8 cellular contexts compared by ENCODE assay signal in genomic region chr22:50600541-50600940, GRCh38. TPM values are rescaled to one million over a fixed set of nuclear protein-coding genes. Genes with fewer than 3 reads are reported as not detected.
DNase-seq lines count a peak whose midpoint lies in the region; ATAC-seq, FAIRE-seq and TF ChIP-seq lines count a peak whose summit lies in the region.

Gene MAPK8IP2 (plus strand): TSS chr22:50600793. CDS start chr22:50600819, 26 bp downstream.

- no peak within 1 kb of the TSS for H2AFZ ChIP-seq in OCI-LY7 (ENCODE audit: low read length)

- no peaks in the 10 kb centered on the region for H3K9me3 Mint-ChIP-seq in activated naive CD8-positive, alpha-beta T cell treated with anti-CD3 and anti-CD28 coated beads for 36 hours
- no peaks in the 10 kb centered on the region for H3K9me3 Mint-ChIP-seq in type B pancreatic cell

- POLR2A ChIA-PET in AG04449 (lab: Yijun Ruan, JAX): no interaction called here
- POLR2A ChIA-PET in OCI-LY7 (lab: Charles Lee): no interaction called here

- TF ChIP-seq CTCF in AG04449 (IDR thresholded peaks at IDR 0.05; ENCODE audit: insufficient read depth, low read length, missing control alignments) (no peak), kidney (IDR thresholded peaks at IDR 0.05; ENCODE audit: borderline replicate concordance, extremely low read depth, insufficient read depth) (no peak), type B pancreatic cell (conservative IDR thresholded peaks at IDR 0.05) (no peak), OCI-LY7 (conservative IDR thresholded peaks at IDR 0.05; ENCODE audit: low read length) (no peak)

- H3K36me3 Mint-ChIP-seq in activated naive CD8-positive, alpha-beta T cell treated with anti-CD3 and anti-CD28 coated beads for 36 hours: no peaks in the 10 kb centered on the region
- peaks cover 4% of the 10 kb centered on the region for H3K36me3 Mint-ChIP-seq in type B pancreatic cell

- H3K4me1 Mint-ChIP-seq in activated naive CD8-positive, alpha-beta T cell treated with anti-CD3 and anti-CD28 coated beads for 36 hours: peaks cover 7% of the 10 kb centered on the region
- peaks cover 14% of the 10 kb centered on the region for H3K4me1 Mint-ChIP-seq in type B pancreatic cell (ENCODE audit: unreplicated experiment)

- H3K4me3 Mint-ChIP-seq in activated naive CD8-positive, alpha-beta T cell treated with anti-CD3 and anti-CD28 coated beads for 36 hours: peak within 1 kb of the TSS; percentile 29
- peak within 1 kb of the TSS; percentile 90 for H3K4me3 Mint-ChIP-seq in type B pancreatic cell

- ATAC-seq in GM21360 (IDR thresholded peaks at IDR 0.05; ENCODE audit: unreplicated experiment): no peak

- no peak within 1 kb of the TSS for H3K9ac ChIP-seq in kidney (ENCODE audit: low read length in 2 of 2)

- H3K4me3 ChIP-seq in AG04449 (ENCODE audit: low read depth, low read length) (peak within 1 kb of the TSS; percentile 30), H7 (ENCODE audit: insufficient read depth, low read depth, low read length) (peak within 1 kb of the TSS; percentile 35), kidney (ENCODE audit: low read length in 2 of 2) (no peak within 1 kb of the TSS), OCI-LY7 (ENCODE audit: low read depth, low read length, poor library complexity, severe bottlenecking) (no peak within 1 kb of the TSS)

- no peaks in the 10 kb centered on the region for H3K79me2 ChIP-seq in OCI-LY7 (ENCODE audit: insufficient read depth, low read depth, low read length)

- DNase-seq in AG04449 (ENCODE audit: low read depth, low spot score): no peak
- peak; percentile 91 for DNase-seq in H7
- DNase-seq in activated naive CD8-positive, alpha-beta T cell treated with anti-CD3 and anti-CD28 coated beads for 36 hours: no peak
- DNase-seq in kidney: peak; percentile 69
- no peak for DNase-seq in type B pancreatic cell (ENCODE audit: extremely low spot score, unreplicated experiment)
- DNase-seq in inferior parietal cortex (ENCODE audit: extremely low spot score): no peak
- DNase-seq in OCI-LY7 (ENCODE audit: low spot score): no peak

- H3K9me2 ChIP-seq in OCI-LY7 (ENCODE audit: insufficient read depth, low read length): no peaks in the 10 kb centered on the region

- H3K4me1 ChIP-seq in kidney (ENCODE audit: control insufficient read depth in 1 of 2, insufficient read depth in 1 of 2, low read depth in 1 of 2, low read length in 2 of 2) (peaks cover 0 to 2% of the 10 kb centered on the region in 2 donors), OCI-LY7 (ENCODE audit: insufficient read depth, low read length, poor library complexity, severe bottlenecking) (no peaks in the 10 kb centered on the region)

- H3K9me3 ChIP-seq in kidney (ENCODE audit: control insufficient read depth in 1 of 2, low read length in 2 of 2): no peaks in the 10 kb centered on the region
- no peaks in the 10 kb centered on the region for H3K9me3 ChIP-seq in OCI-LY7 (ENCODE audit: low read length)

- FAIRE-seq in kidney (lab: Jason Lieb, UNC): no peak

- H3K36me3 ChIP-seq in H7 (replicated peaks; ENCODE audit: control insufficient read depth, insufficient read depth, low read length): no peaks in the 10 kb centered on the region
- H3K36me3 ChIP-seq in kidney (ENCODE audit: control insufficient read depth in 1 of 2, insufficient read depth in 2 of 2, low read length in 2 of 2): no peaks in the 10 kb centered on the region
- no peaks in the 10 kb centered on the region for H3K36me3 ChIP-seq in OCI-LY7 (ENCODE audit: insufficient read depth, low read length)

- intact Hi-C loops in kidney (cut with DNase I): no loop called here
- intact Hi-C loops in OCI-LY7 (cut with micrococcal nuclease; ENCODE audit: unreplicated experiment): no loop called here

- no peaks in the 10 kb centered on the region for H4K20me1 ChIP-seq in OCI-LY7 (ENCODE audit: insufficient read depth, low read length)

- H3K27ac Mint-ChIP-seq in activated naive CD8-positive, alpha-beta T cell treated with anti-CD3 and anti-CD28 coated beads for 36 hours: no peak within 1 kb of the TSS
- peak within 1 kb of the TSS; percentile 19 for H3K27ac Mint-ChIP-seq in type B pancreatic cell

- no peak within 1 kb of the TSS for H3K4me2 ChIP-seq in OCI-LY7 (ENCODE audit: low read length)

- no peak within 1 kb of the TSS for H3K27ac ChIP-seq in kidney (ENCODE audit: low read depth in 2 of 2, low read length in 2 of 2)
- H3K27ac ChIP-seq in OCI-LY7 (ENCODE audit: low read depth, low read length, poor library complexity, severe bottlenecking): no peak within 1 kb of the TSS

- peaks cover 46% of the 10 kb centered on the region for H3K27me3 Mint-ChIP-seq in activated naive CD8-positive, alpha-beta T cell treated with anti-CD3 and anti-CD28 coated beads for 36 hours
- peaks cover 20% of the 10 kb centered on the region for H3K27me3 Mint-ChIP-seq in type B pancreatic cell

- CTCF ChIA-PET in AG04449 (lab: Yijun Ruan, JAX) (no interaction called here), OCI-LY7 (lab: Charles Lee; ENCODE audit: unreplicated experiment) (no interaction called here)

- no TSS peak for BruUV-seq in OCI-LY7 (replicated peaks; lab: Mats Ljungman, UMichigan)

- peaks cover 31% of the 10 kb centered on the region for H3K27me3 ChIP-seq in H7 (ENCODE audit: control insufficient read depth, insufficient read depth, low read length)

RNA-seq across cellular contexts. Expression of gene MAPK8IP2, which starts in this region (rescaled TPM):
- 1.7 and 3.4 TPM in 2 replicates for total RNA-seq in H7 (2014; rRNA removed; shearing (Covaris generic))
- under 1 TPM; 0.16 to 0.21 TPM for total RNA-seq in activated naive CD8-positive, alpha-beta T cell treated with anti-CD3 and anti-CD28 coated beads for 36 hours
- total RNA-seq in kidney: 1.1 TPM
- 1.0 TPM for polyA plus RNA-seq in kidney (ENCODE audit: insufficient read depth, low read depth, low replicate concordance)
- 13.0 and 16.5 TPM in 2 replicates for total RNA-seq in type B pancreatic cell (ENCODE audit: low replicate concordance)
- 0.54 and 0.62 TPM in 2 replicates for total RNA-seq in OCI-LY7 (2014; rRNA removed; shearing (Covaris generic))
- total RNA-seq in OCI-LY7 (2022): 1.5 and 2.2 TPM in 2 replicates

Comparison
In these comparisons a context has a peak if more than half of its experiments do, and no peak if none do; other contexts are left out.
1. DNase-seq: peak in H7 (single experiment) and kidney (single experiment); none in AG04449 (single experiment), activated naive CD8-positive, alpha-beta T cell treated with anti-CD3 and anti-CD28 coated beads for 36 hours (single experiment), type B pancreatic cell (single experiment), inferior parietal cortex (single experiment) and OCI-LY7 (single experiment).
2. H3K4me3 ChIP-seq: peak in AG04449 (single experiment) and H7 (single experiment); none in kidney (0 of 2) and OCI-LY7 (single experiment).